Comparison of ENCODE assay signal across 14 cellular contexts in genomic region chr6:157861814-157862213, GRCh38. TPM values are rescaled to one million over a fixed set of nuclear protein-coding genes. Genes with fewer than 3 reads are reported as not detected.
DNase-seq lines count a peak whose midpoint lies in the region; ATAC-seq and TF ChIP-seq lines count a peak whose summit lies in the region.
"Had no signal": no experiment of that assay in that cellular context is flagged by ENCODE, and none has a peak within 500 bp of the region (broad histone marks: within the 10 kb centered on the region; RNA-seq: fewer than 3 reads in every experiment).

No MANE protein-coding gene starts in this region.

- H2AFZ ChIP-seq in SK-N-SH (ENCODE audit: low read depth) = no peak overlapping the region

- H3K36me3 ChIP-seq in SK-N-SH (replicated peaks in 1 of 2; ENCODE audit: control insufficient read depth in 1 of 2, insufficient read depth in 2 of 2, low read length in 1 of 2) = no peaks in the 10 kb centered on the region
- no peaks in the 10 kb centered on the region for H3K36me3 ChIP-seq in SK-N-MC (ENCODE audit: insufficient read depth, low read length)
- H3K36me3 ChIP-seq in psoas muscle (ENCODE audit: insufficient read depth in 1 of 2, low read depth in 1 of 2) = no peaks in the 10 kb centered on the region
- H3K36me3 ChIP-seq: upper lobe of left lung had no signal

- intact Hi-C loops in psoas muscle (cut with DNase I) = no loop called here

- no peaks in the 10 kb centered on the region for H3K27me3 ChIP-seq in SK-N-SH (ENCODE audit: insufficient read depth)
- H3K27me3 ChIP-seq in psoas muscle (ENCODE audit: insufficient read depth in 3 of 3, low read length in 2 of 3) = no peaks in the 10 kb centered on the region
- H3K27me3 ChIP-seq: upper lobe of left lung had no signal

- H3K9me3 ChIP-seq in SK-N-SH (no peaks in the 10 kb centered on the region; the same call in 1 of the 2 replicates), SK-N-MC (ENCODE audit: low read depth, low read length) (no peaks in the 10 kb centered on the region), psoas muscle (no peaks in the 10 kb centered on the region)
- H3K9me3 ChIP-seq: upper lobe of left lung had no signal

- no peak for TF ChIP-seq EP300 in SK-N-SH (IDR thresholded peaks at IDR 0.05; ENCODE audit: borderline replicate concordance in 1 of 2, low read depth in 1 of 2, low read length in 1 of 2)

- WGBS in SK-N-SH (ENCODE audit: low lambda C conversion rate) = 74% methylated on average over 3 of the region's 3 CpGs
- WGBS in psoas muscle, 3 donors = 76 to 82% (median 77%) methylated on average over 3 of the region's 3 CpGs

- no peak for TF ChIP-seq CTCF in SK-N-SH (IDR thresholded peaks at IDR 0.05)
- no peak for TF ChIP-seq CTCF in psoas muscle (IDR thresholded peaks at IDR 0.05)

- ATAC-seq in SK-N-SH treated with all-trans-retinoic acid at 6 μM for 48 hours (no peak), psoas muscle (peak; percentile 60 to 81 (median 77)), GM19467 (IDR thresholded peaks at IDR 0.05; ENCODE audit: unreplicated experiment) (no peak)
- ATAC-seq: T-cell had no signal

- CTCF ChIA-PET in SK-N-SH (lab: Yijun Ruan, JAX) = interaction anchor here (1.1 to 2.2 kb wide), 3 partner anchors 12 to 210 kb away, joined by 3 to 9 read pairs (median 7); no protein-coding TSS in a partner anchor

- H3K4me1 ChIP-seq in SK-N-SH (ENCODE audit: control insufficient read depth in 1 of 2, insufficient read depth in 2 of 2, low read depth in 1 of 2, low read length in 1 of 2) = peaks cover 10 to 34% of the 10 kb centered on the region in 2 experiments; a peak in 3 of 4 replicates
- H3K4me1 ChIP-seq in psoas muscle = peaks cover 45% of the 10 kb centered on the region

- no peaks in the 10 kb centered on the region for H3K9me2 ChIP-seq in SK-N-SH

- H3K9ac ChIP-seq in SK-N-SH (no peak overlapping the region), SK-N-MC (ENCODE audit: insufficient read length) (no peak overlapping the region)

- TF ChIP-seq RAD21 in SK-N-SH (IDR thresholded peaks at IDR 0.05; ENCODE audit: low read length) = no peak

- POLR2A ChIA-PET in SK-N-SH (lab: Yijun Ruan, JAX) = no interaction called here

- no peak for DNase-seq in SK-N-SH
- DNase-seq in SK-N-MC (ENCODE audit: low read depth, low spot score) = no peak
- DNase-seq in fibroblast of the conjunctiva (ENCODE audit: low read depth) = peak; percentile 31
- DNase-seq in psoas muscle = no peak
- no peak for DNase-seq in NCI-H446 (lab: John Stamatoyannopoulos, UW)
- no peak for DNase-seq in SHP77 treated with DMSO at 0.1 percent for 48 hours (lab: John Stamatoyannopoulos, UW)
- DNase-seq: activated CD4-positive, alpha-beta T cell treated with anti-CD3 and anti-CD28 coated beads, Interleukin-2, amount 10 ng/mL, durations not matched to agents 24 days and 14 days; GOT3; NCI-H1417; nephron progenitor cell; T-cell; upper lobe of left lung had no signal

- peak overlapping the region; percentile 45; the same call in 1 of the 2 replicates for H3K4me2 ChIP-seq in SK-N-SH

- H3K4me3 ChIP-seq in SK-N-SH (ENCODE audit: low read depth in 2 of 2, low read length in 1 of 2) (no peak overlapping the region), SK-N-MC (no peak overlapping the region), psoas muscle (no peak overlapping the region)
- H3K4me3 ChIP-seq: upper lobe of left lung had no signal

- H3K79me2 ChIP-seq in SK-N-SH (ENCODE audit: insufficient read depth) = peaks cover 99% of the 10 kb centered on the region

- H4K20me1 ChIP-seq in SK-N-SH (ENCODE audit: insufficient read depth) = peaks cover 71% of the 10 kb centered on the region

- H3K27ac ChIP-seq in SK-N-SH (ENCODE audit: low read depth in 2 of 2, low read length in 1 of 2) (peak overlapping the region in 1 of 2 experiments; percentile 44; a peak in 2 of 4 replicates), SK-N-MC (peak overlapping the region; percentile 33; the same call in 1 of the 2 replicates), psoas muscle (no peak overlapping the region)
- H3K27ac ChIP-seq: upper lobe of left lung had no signal

- peaks cover 12% of the 10 kb centered on the region for H3F3A ChIP-seq in SK-N-SH (replicated peaks; ENCODE audit: insufficient read depth)

TF ChIP-seq in SK-N-SH, 30 proteins besides CTCF, POLR2A, EP300 and RAD21 (continues in another document):
- TF ChIP-seq FOXM1 (IDR thresholded peaks at IDR 0.05; ENCODE audit: low read depth) (no peak), MXI1 (IDR thresholded peaks at IDR 0.05; ENCODE audit: low read depth, low read length) (no peak), RFX5 (IDR thresholded peaks at IDR 0.05; ENCODE audit: low read length) (no peak), RCOR1 (IDR thresholded peaks at IDR 0.05; ENCODE audit: low read length) (no peak), SIN3A (IDR thresholded peaks at IDR 0.05; ENCODE audit: borderline replicate concordance, low read depth, low read length) (no peak), YY1 (IDR thresholded peaks at IDR 0.05; ENCODE audit: low read depth) (no peak), TAF1 (IDR thresholded peaks at IDR 0.05; ENCODE audit: borderline replicate concordance, low read depth, low read length) (no peak), TEAD4 (IDR thresholded peaks at IDR 0.05; ENCODE audit: borderline replicate concordance, insufficient read depth) (no peak), FOXJ3 (CRISPR knock-in tag; IDR thresholded peaks at IDR 0.05) (no peak), TCF12 (IDR thresholded peaks at IDR 0.05) (no peak), GATA2 (CRISPR knock-in tag; IDR thresholded peaks at IDR 0.05) (no peak), MAX (IDR thresholded peaks at IDR 0.05; ENCODE audit: low read depth) (no peak), ELF1 (IDR thresholded peaks at IDR 0.05) (no peak)
- TF ChIP-seq, protein P1, sequence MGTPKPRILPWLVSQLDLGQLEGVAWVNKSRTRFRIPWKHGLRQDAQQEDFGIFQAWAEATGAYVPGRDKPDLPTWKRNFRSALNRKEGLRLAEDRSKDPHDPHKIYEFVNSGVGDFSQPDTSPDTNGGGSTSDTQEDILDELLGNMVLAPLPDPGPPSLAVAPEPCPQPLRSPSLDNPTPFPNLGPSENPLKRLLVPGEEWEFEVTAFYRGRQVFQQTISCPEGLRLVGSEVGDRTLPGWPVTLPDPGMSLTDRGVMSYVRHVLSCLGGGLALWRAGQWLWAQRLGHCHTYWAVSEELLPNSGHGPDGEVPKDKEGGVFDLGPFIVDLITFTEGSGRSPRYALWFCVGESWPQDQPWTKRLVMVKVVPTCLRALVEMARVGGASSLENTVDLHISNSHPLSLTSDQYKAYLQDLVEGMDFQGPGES (IDR thresholded peaks at IDR 0.05; ENCODE audit: low read depth, low read length) = no peak

TF ChIP-seq in SK-N-SH treated with all-trans-retinoic acid at 6 μM for 48 hours, 23 proteins besides CTCF, POLR2A, EP300 and RAD21:
- TF ChIP-seq ISL1 (CRISPR knock-in tag; IDR thresholded peaks at IDR 0.05) (no peak), ZC3H10 (CRISPR knock-in tag; IDR thresholded peaks at IDR 0.05) (no peak), GLIS3 (CRISPR knock-in tag; IDR thresholded peaks at IDR 0.05) (no peak), BACH2 (CRISPR knock-in tag; IDR thresholded peaks at IDR 0.05; ENCODE audit: borderline replicate concordance) (no peak)
- TF ChIP-seq, protein P2, sequence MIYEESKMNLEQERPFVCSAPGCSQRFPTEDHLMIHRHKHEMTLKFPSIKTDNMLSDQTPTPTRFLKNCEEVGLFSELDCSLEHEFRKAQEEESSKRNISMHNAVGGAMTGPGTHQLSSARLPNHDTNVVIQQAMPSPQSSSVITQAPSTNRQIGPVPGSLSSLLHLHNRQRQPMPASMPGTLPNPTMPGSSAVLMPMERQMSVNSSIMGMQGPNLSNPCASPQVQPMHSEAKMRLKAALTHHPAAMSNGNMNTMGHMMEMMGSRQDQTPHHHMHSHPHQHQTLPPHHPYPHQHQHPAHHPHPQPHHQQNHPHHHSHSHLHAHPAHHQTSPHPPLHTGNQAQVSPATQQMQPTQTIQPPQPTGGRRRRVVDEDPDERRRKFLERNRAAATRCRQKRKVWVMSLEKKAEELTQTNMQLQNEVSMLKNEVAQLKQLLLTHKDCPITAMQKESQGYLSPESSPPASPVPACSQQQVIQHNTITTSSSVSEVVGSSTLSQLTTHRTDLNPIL (CRISPR knock-in tag; IDR thresholded peaks at IDR 0.05; ENCODE audit: low read depth) = no peak
- TF ChIP-seq, protein P3, sequence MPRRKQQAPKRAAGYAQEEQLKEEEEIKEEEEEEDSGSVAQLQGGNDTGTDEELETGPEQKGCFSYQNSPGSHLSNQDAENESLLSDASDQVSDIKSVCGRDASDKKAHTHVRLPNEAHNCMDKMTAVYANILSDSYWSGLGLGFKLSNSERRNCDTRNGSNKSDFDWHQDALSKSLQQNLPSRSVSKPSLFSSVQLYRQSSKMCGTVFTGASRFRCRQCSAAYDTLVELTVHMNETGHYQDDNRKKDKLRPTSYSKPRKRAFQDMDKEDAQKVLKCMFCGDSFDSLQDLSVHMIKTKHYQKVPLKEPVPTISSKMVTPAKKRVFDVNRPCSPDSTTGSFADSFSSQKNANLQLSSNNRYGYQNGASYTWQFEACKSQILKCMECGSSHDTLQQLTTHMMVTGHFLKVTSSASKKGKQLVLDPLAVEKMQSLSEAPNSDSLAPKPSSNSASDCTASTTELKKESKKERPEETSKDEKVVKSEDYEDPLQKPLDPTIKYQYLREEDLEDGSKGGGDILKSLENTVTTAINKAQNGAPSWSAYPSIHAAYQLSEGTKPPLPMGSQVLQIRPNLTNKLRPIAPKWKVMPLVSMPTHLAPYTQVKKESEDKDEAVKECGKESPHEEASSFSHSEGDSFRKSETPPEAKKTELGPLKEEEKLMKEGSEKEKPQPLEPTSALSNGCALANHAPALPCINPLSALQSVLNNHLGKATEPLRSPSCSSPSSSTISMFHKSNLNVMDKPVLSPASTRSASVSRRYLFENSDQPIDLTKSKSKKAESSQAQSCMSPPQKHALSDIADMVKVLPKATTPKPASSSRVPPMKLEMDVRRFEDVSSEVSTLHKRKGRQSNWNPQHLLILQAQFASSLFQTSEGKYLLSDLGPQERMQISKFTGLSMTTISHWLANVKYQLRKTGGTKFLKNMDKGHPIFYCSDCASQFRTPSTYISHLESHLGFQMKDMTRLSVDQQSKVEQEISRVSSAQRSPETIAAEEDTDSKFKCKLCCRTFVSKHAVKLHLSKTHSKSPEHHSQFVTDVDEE (CRISPR knock-in tag; IDR thresholded peaks at IDR 0.05) = no peak

RNA-seq across cellular contexts. Expression of gene SNX9, which starts 38.8 kb away (rescaled TPM):
- polyA plus RNA-seq in SK-N-SH (2012; rRNA removed) (31.6 and 31.8 TPM in 2 replicates), psoas muscle (10 to 100 TPM; 18.4 to 26.5 (median 18.9) TPM)
- polyA plus RNA-seq in SK-N-SH (2012; cell fraction: cytosol; rRNA removed) = 29.1 and 31.1 TPM in 2 replicates
- polyA plus RNA-seq in SK-N-SH (2012; cell fraction: nucleus; rRNA removed) = 27.0 and 35.2 TPM in 2 replicates
- total RNA-seq in psoas muscle = 10 to 100 TPM; 23.4 to 30.7 (median 29.4) TPM

Comparison
In these comparisons a context has a peak if more than half of its experiments do, and no peak if none do; other contexts are left out.
1. ATAC-seq: peak in psoas muscle (4 of 4); none in SK-N-SH treated with all-trans-retinoic acid at 6 μM for 48 hours (single experiment) and GM19467 (single experiment).